In genomic region chr11:44859528-44859925, GRCh38 we compare ENCODE assay signal across 19 cellular contexts.
DNase-seq lines count a peak whose midpoint lies in the region; ATAC-seq, FAIRE-seq and TF ChIP-seq lines count a peak whose summit lies in the region.
"Had no signal": no experiment of that assay in that cellular context is flagged by ENCODE, and none has a peak within 500 bp of the region (broad histone marks: within the 10 kb centered on the region; RNA-seq: fewer than 3 reads in every experiment).

No MANE protein-coding gene starts in this region.

- H3K27ac Mint-ChIP-seq in natural killer cell treated with Interleukin-12 subunit alpha and Interleukin-12 subunit beta and Interleukin-15 and Interleukin-18, amount 100 ng/mL, for 72 hours = no peak overlapping the region
- H3K27ac Mint-ChIP-seq: CD8-positive, alpha-beta T cell had no signal

- H3K79me2 ChIP-seq in H1 (ENCODE audit: control insufficient read depth in 1 of 2, insufficient read depth in 2 of 2, low read length in 2 of 2) = no peaks in the 10 kb centered on the region

- CTCF ChIA-PET in H1 (lab: Charles Lee; ENCODE audit: partially characterized antibody) = interaction anchor here (0.9 to 3.0 kb wide), 6 partner anchors 11 to 353 kb away, joined by 3 to 16 read pairs (median 3); no protein-coding TSS in a partner anchor

- no peaks in the 10 kb centered on the region for H3K36me3 ChIP-seq in HUES6 (ENCODE audit: control insufficient read depth, insufficient read depth, low read length)
- no peaks in the 10 kb centered on the region for H3K36me3 ChIP-seq in H1 (ENCODE audit: control insufficient read depth in 2 of 4, insufficient read depth in 4 of 4, low read length in 3 of 4)
- H3K36me3 ChIP-seq in muscle layer of colon (ENCODE audit: insufficient read depth, low read length) = peaks cover 6% of the 10 kb centered on the region
- no peaks in the 10 kb centered on the region for H3K36me3 ChIP-seq in stomach smooth muscle (ENCODE audit: control insufficient read depth in 2 of 2, insufficient read depth in 2 of 2, low read length in 2 of 2)
- H3K36me3 ChIP-seq: BLaER1 treated with 17β-estradiol and CSF1 and Interleukin-3, amounts not matched to agents 10 nM and 100 nM; Peyer's patch had no signal

- no peak for TF ChIP-seq CTCF in H1 (IDR thresholded peaks at IDR 0.05; ENCODE audit: control extremely low read depth in 1 of 3, insufficient read depth in 1 of 3, low read depth in 1 of 3, low read length in 3 of 3)

- H3K9me3 Mint-ChIP-seq in natural killer cell treated with Interleukin-12 subunit alpha and Interleukin-12 subunit beta and Interleukin-15 and Interleukin-18, amount 100 ng/mL, for 72 hours = peaks cover 3% of the 10 kb centered on the region
- H3K9me3 Mint-ChIP-seq: CD8-positive, alpha-beta T cell had no signal

- no peak for TF ChIP-seq EP300 in H1 (IDR thresholded peaks at IDR 0.05; ENCODE audit: borderline replicate concordance in 1 of 2, low read depth in 2 of 2, low read length in 2 of 2)

- H2BK120ac ChIP-seq in H1 (replicated peaks; ENCODE audit: low read depth, low read length) = no peak overlapping the region

- no peak overlapping the region for H3K9ac ChIP-seq in HUES6 (ENCODE audit: low read length)
- no peak overlapping the region for H3K9ac ChIP-seq in H1 (replicated peaks in 1 of 4; ENCODE audit: extremely low read depth in 1 of 4, low read depth in 3 of 4, low read length in 3 of 4)
- H3K9ac ChIP-seq in muscle layer of colon (ENCODE audit: low read length) = no peak overlapping the region
- H3K9ac ChIP-seq in stomach smooth muscle (ENCODE audit: low read length in 2 of 2) = no peak overlapping the region
- H3K9ac ChIP-seq: BLaER1 treated with 17β-estradiol and CSF1 and Interleukin-3, amounts not matched to agents 10 nM and 100 nM; KMS-11 had no signal

- peaks cover 38 to 50% of the 10 kb centered on the region in 2 donors for H3K4me1 Mint-ChIP-seq in natural killer cell treated with Interleukin-12 subunit alpha and Interleukin-12 subunit beta and Interleukin-15 and Interleukin-18, amount 100 ng/mL, for 72 hours (ENCODE audit: low read depth in 2 of 2)

- no peak for ATAC-seq in GM19467 (IDR thresholded peaks at IDR 0.05; ENCODE audit: unreplicated experiment)
- ATAC-seq in natural killer cell treated with Interleukin-12 subunit alpha and Interleukin-12 subunit beta and Interleukin-15 and Interleukin-18, amount 100 ng/mL, for 72 hours = no peak
- ATAC-seq: CD8-positive, alpha-beta T cell had no signal

- 91% methylated on average over 5 of the region's 5 CpGs; no CpG with 5 or more reads in 1 of the 2 experiments for WGBS in H1 (ENCODE audit: extremely low coverage in 1 of 2, insufficient coverage in 1 of 2, insufficient read length in 1 of 2, insufficient replicate concordance in 2 of 2, low coverage in 1 of 2, low lambda C conversion rate in 2 of 2, missing lambda C conversion rate in 1 of 2), 2 experiments

- no peaks in the 10 kb centered on the region for H4K20me1 ChIP-seq in H1 (replicated peaks in 1 of 2; ENCODE audit: control insufficient read depth in 1 of 2, insufficient read depth in 2 of 2, low read length in 2 of 2)

- no peak for TF ChIP-seq RAD21 in H1 (IDR thresholded peaks at IDR 0.05 in 1 of 2, conservative IDR thresholded peaks at IDR 0.05 in 1 of 2; ENCODE audit: low read depth in 2 of 2, low read length in 2 of 2)

- no peak for TF ChIP-seq POLR2A in H1 (IDR thresholded peaks at IDR 0.05; ENCODE audit: control extremely low read depth in 1 of 2, low read depth in 2 of 2, low read length in 2 of 2)

- no peaks in the 10 kb centered on the region for H3K79me1 ChIP-seq in H1 (ENCODE audit: low read depth, low read length)

- no peak overlapping the region for H3K4me3 ChIP-seq in HUES6 (ENCODE audit: low read depth, low read length)
- no peak overlapping the region for H3K4me3 ChIP-seq in H1 (ENCODE audit: extremely low read depth in 1 of 4, insufficient read depth in 2 of 4, low read depth in 3 of 4, low read length in 4 of 4)
- no peak overlapping the region for H3K4me3 ChIP-seq in muscle layer of colon (ENCODE audit: low read depth in 1 of 2, low read length in 2 of 2)
- no peak overlapping the region for H3K4me3 ChIP-seq in stomach smooth muscle (ENCODE audit: low read length in 2 of 2)
- H3K4me3 ChIP-seq: BLaER1 treated with 17β-estradiol and CSF1 and Interleukin-3, amounts not matched to agents 10 nM and 100 nM; Peyer's patch had no signal

- H3K4me1 ChIP-seq in HUES6 (ENCODE audit: control insufficient read depth, insufficient read depth, low read length) (peaks cover 59% of the 10 kb centered on the region), H1 (replicated peaks in 1 of 4; ENCODE audit: control insufficient read depth in 3 of 4, insufficient read depth in 4 of 4, low read length in 3 of 4) (peaks cover 26 to 47% (median 37%) of the 10 kb centered on the region in 4 experiments), muscle layer of colon (ENCODE audit: insufficient read depth, low read length) (peaks cover 59% of the 10 kb centered on the region), stomach smooth muscle (ENCODE audit: control insufficient read depth, insufficient read depth, low read length) (peaks cover 63% of the 10 kb centered on the region)

- H3K27me3 Mint-ChIP-seq in natural killer cell treated with Interleukin-12 subunit alpha and Interleukin-12 subunit beta and Interleukin-15 and Interleukin-18, amount 100 ng/mL, for 72 hours = peaks cover 51 to 70% of the 10 kb centered on the region in 2 donors

- H3K14ac ChIP-seq in H1 (ENCODE audit: insufficient read length) = no peak overlapping the region

- H4K5ac ChIP-seq in H1 (ENCODE audit: insufficient read length, low read depth, low read length) = no peak overlapping the region

- POLR2A ChIA-PET in H1 (lab: Charles Lee; ENCODE audit: partially characterized antibody) = interaction anchor here (1.2 kb wide), 1 partner anchor 16 kb away, joined by 3 read pairs; no protein-coding TSS in a partner anchor

- no peak overlapping the region for H3K4me3 Mint-ChIP-seq in natural killer cell treated with Interleukin-12 subunit alpha and Interleukin-12 subunit beta and Interleukin-15 and Interleukin-18, amount 100 ng/mL, for 72 hours
- H3K4me3 Mint-ChIP-seq: CD8-positive, alpha-beta T cell had no signal

- H4K91ac ChIP-seq in H1 (replicated peaks; ENCODE audit: insufficient read length, low read length) = no peak overlapping the region

- no peak overlapping the region for H3K56ac ChIP-seq in H1 (replicated peaks; ENCODE audit: insufficient read length, low read depth, low read length)

- H3K27me3 ChIP-seq in HUES6 (ENCODE audit: control insufficient read depth, insufficient read depth, low read length) (no peaks in the 10 kb centered on the region), H1 (replicated peaks in 1 of 4; ENCODE audit: control insufficient read depth in 3 of 4, extremely low read depth in 1 of 4, insufficient read depth in 3 of 4, low read length in 3 of 4) (no peaks in the 10 kb centered on the region), muscle layer of colon (ENCODE audit: control insufficient read depth in 1 of 2, insufficient read depth in 2 of 2, low read length in 2 of 2) (no peaks in the 10 kb centered on the region), stomach smooth muscle (ENCODE audit: control insufficient read depth in 1 of 2, insufficient read depth in 2 of 2, low read length in 2 of 2) (no peaks in the 10 kb centered on the region)
- H3K27me3 ChIP-seq: Peyer's patch had no signal

- no peak overlapping the region for H2AFZ ChIP-seq in H1 (ENCODE audit: low read length)

- H3K18ac ChIP-seq in H1 (ENCODE audit: extremely low read depth, low read length) = no peak overlapping the region; the same call in 1 of the 2 replicates

- no peak overlapping the region for H3K4me2 ChIP-seq in H1 (ENCODE audit: insufficient read depth in 1 of 2, low read depth in 2 of 2, low read length in 2 of 2)
- H3K4me2 ChIP-seq: KMS-11 had no signal

- 0 out of 2 replicates have a peak overlapping the region, but pooled peaks have one; percentile 23 for H2BK20ac ChIP-seq in H1 (ENCODE audit: low read length)

- no peak overlapping the region for H4K8ac ChIP-seq in H1 (ENCODE audit: extremely low read depth, insufficient read depth, low read length)

- H3K4ac ChIP-seq in H1 (replicated peaks; ENCODE audit: insufficient read length, low read depth, low read length) = no peak overlapping the region

- H3K9me3 ChIP-seq in HUES6 (ENCODE audit: control insufficient read depth, insufficient read depth, low read depth, low read length) (no peaks in the 10 kb centered on the region), H1 (ENCODE audit: insufficient read depth in 2 of 2, low read depth in 1 of 2, low read length in 1 of 2) (no peaks in the 10 kb centered on the region), muscle layer of colon (ENCODE audit: low read length) (no peaks in the 10 kb centered on the region), stomach smooth muscle (ENCODE audit: control insufficient read depth in 2 of 2, low read length in 2 of 2) (no peaks in the 10 kb centered on the region)
- H3K9me3 ChIP-seq: BLaER1 treated with 17β-estradiol and CSF1 and Interleukin-3, amounts not matched to agents 10 nM and 100 nM; Peyer's patch had no signal

- H3K27ac ChIP-seq in HUES6 (ENCODE audit: low read depth, low read length) (peak overlapping the region; percentile 1; the same call in 1 of the 2 replicates), H1 (ENCODE audit: low read depth, low read length) (no peak overlapping the region), muscle layer of colon (ENCODE audit: low read depth, low read length) (peak overlapping the region; percentile 50), stomach smooth muscle (ENCODE audit: low read length) (peak overlapping the region; percentile 100)
- H3K27ac ChIP-seq: BLaER1 treated with 17β-estradiol and CSF1 and Interleukin-3, amounts not matched to agents 10 nM and 100 nM; KMS-11; Peyer's patch had no signal

- H2BK5ac ChIP-seq in H1 (ENCODE audit: low read depth, low read length) = 0 out of 2 replicates have a peak overlapping the region, but pooled peaks have one; percentile 35

- no peak overlapping the region for H3K23ac ChIP-seq in H1 (ENCODE audit: insufficient read length)

- H2AK5ac ChIP-seq in H1 (ENCODE audit: low read depth, low read length) = no peak overlapping the region; the same call in 1 of the 2 replicates

- FAIRE-seq in H1 (lab: Jason Lieb, UNC) = no peak
- FAIRE-seq in GM19239 (lab: Jason Lieb, UNC) = no peak

- H3K36me3 Mint-ChIP-seq in natural killer cell treated with Interleukin-12 subunit alpha and Interleukin-12 subunit beta and Interleukin-15 and Interleukin-18, amount 100 ng/mL, for 72 hours = no peaks in the 10 kb centered on the region

- H2BK15ac ChIP-seq in H1 (ENCODE audit: low read length) = no peak overlapping the region; the same call in 1 of the 2 replicates

- H2BK12ac ChIP-seq in H1 (ENCODE audit: low read depth, low read length) = peak overlapping the region; percentile 89

- DNase-seq in H1 (ENCODE audit: low read depth in 1 of 2, low spot score in 2 of 2) = no peak
- no peak for DNase-seq in GM19239 (ENCODE audit: insufficient read length, low spot score)
- DNase-seq in natural killer cell treated with Interleukin-12 subunit alpha and Interleukin-12 subunit beta and Interleukin-15 and Interleukin-18, amount 100 ng/mL, for 72 hours (ENCODE audit: low spot score) = no peak
- DNase-seq: Calu3; CD8-positive, alpha-beta T cell; GF-D8; GOT3; NCI-H1436 treated with DMSO at 0.1 percent for 48 hours; NCI-H2029; NCI-H2171; NCI-H446; NCI-H526 treated with DMSO at 0.1 percent for 48 hours had no signal

- no peaks in the 10 kb centered on the region for H3K23me2 ChIP-seq in H1 (ENCODE audit: low read depth, low read length)
